ENCODE assay signal across 17 cellular contexts in the genomic region with DNA sequence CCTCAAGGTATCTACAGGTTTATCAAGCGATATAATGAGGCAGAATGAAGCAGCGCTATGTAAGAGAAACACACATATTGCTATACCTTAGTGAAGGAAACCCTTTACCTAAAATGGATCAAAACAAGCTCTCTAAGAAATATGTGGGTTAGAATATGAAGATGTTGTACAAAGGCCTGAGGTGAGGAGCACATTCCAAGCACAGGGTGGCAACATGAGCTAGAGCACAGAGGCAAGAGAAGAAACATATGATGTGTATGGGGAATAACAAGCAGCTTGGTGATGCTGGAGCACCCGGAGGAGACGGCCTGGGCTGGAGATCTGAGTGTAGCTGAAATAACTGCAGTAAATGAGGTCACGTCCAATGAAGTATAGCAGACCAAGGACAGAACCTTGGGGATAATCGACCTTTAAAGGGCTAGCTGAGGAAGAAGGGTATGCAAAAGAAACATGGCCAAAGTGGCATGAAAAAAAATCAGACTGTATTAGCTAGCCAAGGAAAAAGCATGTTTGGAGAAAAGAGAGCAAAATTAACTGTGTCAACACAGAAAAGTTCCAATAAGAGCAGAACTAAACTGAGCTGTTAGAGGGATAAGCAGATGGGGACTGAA. TPM values are rescaled to one million over a fixed set of nuclear protein-coding genes. Genes with fewer than 3 reads are reported as not detected.
DNase-seq lines count a peak whose midpoint lies in the region; ATAC-seq and TF ChIP-seq lines count a peak whose summit lies in the region.
"Had no signal": no experiment of that assay in that cellular context is flagged by ENCODE, and none has a peak within 500 bp of the region (broad histone marks: within the 10 kb centered on the region; RNA-seq: fewer than 3 reads in every experiment).

No MANE protein-coding gene starts in this region.

- H3K4me1 ChIP-seq in GM23338 (ENCODE audit: insufficient read depth) (no peaks in the 10 kb centered on the region), Karpas-422 (ENCODE audit: low read length) (no peaks in the 10 kb centered on the region)
- H3K4me1 ChIP-seq: HAP-1 had no signal

- H3K4me1 Mint-ChIP-seq in GM23338: peaks cover 2% of the 10 kb centered on the region; the same call in 1 of the 3 replicates
- H3K4me1 Mint-ChIP-seq: CD14-positive monocyte had no signal

- 0 out of 2 replicates have a peak overlapping the region, but pooled peaks have one; percentile 33 for H3K27ac ChIP-seq in GM23338 (ENCODE audit: low read depth)
- no peak overlapping the region for H3K27ac ChIP-seq in Karpas-422 (ENCODE audit: low read length)
- H3K27ac ChIP-seq: HL-60 had no signal

- H3K9ac ChIP-seq in Karpas-422 (ENCODE audit: low read length): no peak overlapping the region

- H3K36me3 ChIP-seq in GM23338 (ENCODE audit: insufficient read depth): peaks cover 37% of the 10 kb centered on the region
- H3K36me3 ChIP-seq in Karpas-422 (ENCODE audit: insufficient read depth, low read length): peaks cover 36% of the 10 kb centered on the region

- no peaks in the 10 kb centered on the region for H3K9me3 Mint-ChIP-seq in GM23338
- H3K9me3 Mint-ChIP-seq: CD14-positive monocyte had no signal

- no peak overlapping the region for H3K27ac Mint-ChIP-seq in GM23338
- H3K27ac Mint-ChIP-seq: CD14-positive monocyte had no signal

- DNase-seq in AG04449 (ENCODE audit: low read depth, low spot score) (no peak), GM23338 (ENCODE audit: low spot score) (no peak), astrocyte of the spinal cord (ENCODE audit: low read depth, low spot score) (no peak), iris pigment epithelial cell (ENCODE audit: low read depth) (peak; percentile 10), Karpas-422 (no peak)
- no peak for DNase-seq in stimulated activated CD4-positive, alpha-beta T cell treated with anti-CD3 and anti-CD28 coated beads, Interleukin-4, amount 100 ng/mL, for 4 hours
- DNase-seq: EL, NCI-H1436 treated with DMSO at 0.1 percent for 48 hours, NCI-H2029 treated with DMSO at 0.1 percent for 48 hours, NCI-H510A, NCI-H82, PC-3 had no signal

- no peaks in the 10 kb centered on the region for H3K27me3 Mint-ChIP-seq in GM23338 (ENCODE audit: insufficient read depth, low read depth, poor library complexity)

- peaks cover 46% of the 10 kb centered on the region for H3K36me3 Mint-ChIP-seq in GM23338 (ENCODE audit: low read depth)

- H3K4me2 ChIP-seq in GM23338 (no peak overlapping the region), Karpas-422 (ENCODE audit: low read depth, low read length, poor library complexity, severe bottlenecking) (no peak overlapping the region)

- H3K9me2 ChIP-seq in GM23338 (ENCODE audit: insufficient read depth) (no peaks in the 10 kb centered on the region), Karpas-422 (replicated peaks; ENCODE audit: insufficient read depth, low read length) (no peaks in the 10 kb centered on the region)

- H3K4me3 Mint-ChIP-seq in GM23338: no peak overlapping the region
- H3K4me3 Mint-ChIP-seq: CD14-positive monocyte had no signal

- H3K27me3 ChIP-seq in GM23338 (ENCODE audit: insufficient read depth) (no peaks in the 10 kb centered on the region), Karpas-422 (ENCODE audit: low read length) (no peaks in the 10 kb centered on the region)

- H3F3A ChIP-seq in GM23338 (replicated peaks; ENCODE audit: low read depth): 0 out of 2 replicates have a peak, but pooled peaks cover 3% of the 10 kb centered on the region

- H3K9me3 ChIP-seq in Karpas-422 (ENCODE audit: low read length): no peaks in the 10 kb centered on the region
- H3K9me3 ChIP-seq: HAP-1 had no signal

- no peaks in the 10 kb centered on the region for H3K79me2 ChIP-seq in GM23338 (replicated peaks; ENCODE audit: insufficient read depth)
- H3K79me2 ChIP-seq in Karpas-422 (ENCODE audit: low read length): no peaks in the 10 kb centered on the region

- CTCF ChIA-PET in AG04449 (lab: Yijun Ruan, JAX): interaction anchor here (0.8 to 2.1 kb wide), 8 partner anchors 10 to 292 kb away, joined by 3 to 7 read pairs (median 4); no protein-coding TSS in a partner anchor

- no peak overlapping the region for H3K4me3 ChIP-seq in AG04449 (ENCODE audit: low read depth, low read length)
- no peak overlapping the region for H3K4me3 ChIP-seq in GM23338
- H3K4me3 ChIP-seq in astrocyte of the spinal cord (ENCODE audit: low read depth, low read length): no peak overlapping the region
- no peak overlapping the region for H3K4me3 ChIP-seq in Karpas-422 (ENCODE audit: low read length)
- H3K4me3 ChIP-seq: HAP-1 had no signal

- ATAC-seq in GM23338 (no peak), HG02798 (IDR thresholded peaks at IDR 0.05; ENCODE audit: poor library complexity, unreplicated experiment) (no peak), HG03196 (IDR thresholded peaks at IDR 0.05; ENCODE audit: unreplicated experiment) (no peak)
- ATAC-seq: PC-3 had no signal

- H2AFZ ChIP-seq in GM23338: no peak overlapping the region
- no peak overlapping the region for H2AFZ ChIP-seq in Karpas-422 (ENCODE audit: low read length)

- TF ChIP-seq CTCF in AG04449 (IDR thresholded peaks at IDR 0.05; ENCODE audit: insufficient read depth, low read length, missing control alignments): peak; percentile 3
- TF ChIP-seq CTCF in GM23338 (conservative IDR thresholded peaks at IDR 0.05; ENCODE audit: low read depth in 2 of 2): no peak
- TF ChIP-seq CTCF in astrocyte of the spinal cord (IDR thresholded peaks at IDR 0.05; ENCODE audit: low read depth, low read length): peak; percentile 5

- in situ Hi-C loops in astrocyte of the spinal cord (cut with HindIII; ENCODE audit: low sequenced_read_pairs): no loop called here

- POLR2A ChIA-PET in AG04449 (lab: Yijun Ruan, JAX): no interaction called here

- H4K20me1 ChIP-seq in GM23338 (replicated peaks; ENCODE audit: insufficient read depth): no peaks in the 10 kb centered on the region
- H4K20me1 ChIP-seq in Karpas-422 (ENCODE audit: insufficient read depth, low read depth, low read length): no peaks in the 10 kb centered on the region

TF ChIP-seq in GM23338, 12 proteins besides CTCF, POLR2A, EP300 and RAD21 (continues in another document):
- no peak for TF ChIP-seq EZH2phosphoT487 (IDR thresholded peaks at IDR 0.05; ENCODE audit: unreplicated experiment)
- TF ChIP-seq ZNF114 (CRISPR knock-in tag; IDR thresholded peaks at IDR 0.05): no peak
- no peak for TF ChIP-seq EZH2 (IDR thresholded peaks at IDR 0.05; ENCODE audit: low read depth, unreplicated experiment)
- no peak for TF ChIP-seq CREB1 (CRISPR knock-in tag; IDR thresholded peaks at IDR 0.05; ENCODE audit: low read depth)
- TF ChIP-seq POLR2AphosphoS5 (IDR thresholded peaks at IDR 0.05; ENCODE audit: low read depth): no peak
- TF ChIP-seq, protein P1, sequence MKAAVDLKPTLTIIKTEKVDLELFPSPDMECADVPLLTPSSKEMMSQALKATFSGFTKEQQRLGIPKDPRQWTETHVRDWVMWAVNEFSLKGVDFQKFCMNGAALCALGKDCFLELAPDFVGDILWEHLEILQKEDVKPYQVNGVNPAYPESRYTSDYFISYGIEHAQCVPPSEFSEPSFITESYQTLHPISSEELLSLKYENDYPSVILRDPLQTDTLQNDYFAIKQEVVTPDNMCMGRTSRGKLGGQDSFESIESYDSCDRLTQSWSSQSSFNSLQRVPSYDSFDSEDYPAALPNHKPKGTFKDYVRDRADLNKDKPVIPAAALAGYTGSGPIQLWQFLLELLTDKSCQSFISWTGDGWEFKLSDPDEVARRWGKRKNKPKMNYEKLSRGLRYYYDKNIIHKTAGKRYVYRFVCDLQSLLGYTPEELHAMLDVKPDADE (IDR thresholded peaks at IDR 0.05): no peak
- TF ChIP-seq JUNB (IDR thresholded peaks at IDR 0.05; ENCODE audit: unreplicated experiment): no peak

RNA-seq across cellular contexts. Expression of a gene that starts 44.0 kb away (rescaled TPM):
- 25.1 and 32.7 TPM in 2 replicates for total RNA-seq in GM23338 (2014; rRNA removed; shearing (Covaris generic))
- 21.0 and 23.4 TPM in 2 replicates for polyA plus RNA-seq in GM23338 (2016; fragmentation: Nextera tagmentation; extraction: Ambion mirVana)
- total RNA-seq in Karpas-422 (2014; rRNA removed; shearing (Covaris generic); ENCODE audit: low replicate concordance): not detected in 2 replicates

RNA-seq across cellular contexts. Expression of a gene that starts 54.5 kb away (rescaled TPM):
- 14.1 and 20.5 TPM in 2 replicates for total RNA-seq in GM23338 (2014; rRNA removed; shearing (Covaris generic))
- 3.8 and 4.2 TPM in 2 replicates for polyA plus RNA-seq in GM23338 (2016; fragmentation: Nextera tagmentation; extraction: Ambion mirVana)
- 10.9 and 14.8 TPM in 2 replicates for total RNA-seq in Karpas-422 (2014; rRNA removed; shearing (Covaris generic); ENCODE audit: low replicate concordance)

Comparison
In these comparisons a context has a peak if more than half of its experiments do, and no peak if none do; other contexts are left out.
1. CTCF ChIP-seq: peak in AG04449 (single experiment) and astrocyte of the spinal cord (single experiment); none in GM23338 (0 of 2).
2. RNA of a gene that starts 44.0 kb away (total RNA-seq): 25.1 to 32.7 TPM in GM23338; not detected in Karpas-422; every median in the first group is over 10 times any median in the second.